9 cellular contexts compared by ENCODE assay signal in genomic region chr16:14072360-14072759, GRCh38. TPM values are rescaled to one million over a fixed set of nuclear protein-coding genes. Genes with fewer than 3 reads are reported as not detected.
DNase-seq lines count a peak whose midpoint lies in the region; ATAC-seq and TF ChIP-seq lines count a peak whose summit lies in the region.
"Had no signal": no experiment of that assay in that cellular context is flagged by ENCODE, and none has a peak within 500 bp of the region (broad histone marks: within the 10 kb centered on the region; RNA-seq: fewer than 3 reads in every experiment).

No MANE protein-coding gene starts in this region.

- ATAC-seq in RWPE2 (ENCODE audit: low read depth) (no peak), HG02623 (IDR thresholded peaks at IDR 0.05; ENCODE audit: unreplicated experiment) (no peak), esophagus mucosa (no peak)

- no peak overlapping the region for H3K9ac ChIP-seq in parathyroid adenoma

- peak overlapping the region; percentile 94 for H3K4me3 ChIP-seq in DOHH2 (ENCODE audit: low read length)
- H3K4me3 ChIP-seq in RWPE2 (ENCODE audit: severe bottlenecking), result peak overlapping the region; percentile 75
- H3K4me3 ChIP-seq in esophagus squamous epithelium, result peak overlapping the region; percentile 79 to 93 (median 91)
- peak overlapping the region; percentile 84 for H3K4me3 ChIP-seq in parathyroid adenoma (ENCODE audit: low read depth, low read length)

- 88 to 92% methylated on average over 6 of the region's 6 CpGs for WGBS in esophagus squamous epithelium, 2 donors

- intact Hi-C loops in esophagus squamous epithelium (cut with DNase I), result no loop called here

- H3K4me1 ChIP-seq in DOHH2 (ENCODE audit: control insufficient read depth, low read length), result peaks cover 19% of the 10 kb centered on the region
- no peaks in the 10 kb centered on the region for H3K4me1 ChIP-seq in RWPE2 (ENCODE audit: insufficient read depth, poor library complexity, severe bottlenecking)
- peaks cover 6 to 53% (median 33%) of the 10 kb centered on the region in 3 donors for H3K4me1 ChIP-seq in esophagus squamous epithelium
- H3K4me1 ChIP-seq in parathyroid adenoma, result peaks cover 8% of the 10 kb centered on the region

- no peaks in the 10 kb centered on the region for H3K9me3 ChIP-seq in DOHH2 (ENCODE audit: control insufficient read depth, insufficient read depth, low read length)
- H3K9me3 ChIP-seq in RWPE2 (ENCODE audit: severe bottlenecking), result no peaks in the 10 kb centered on the region
- no peaks in the 10 kb centered on the region for H3K9me3 ChIP-seq in esophagus squamous epithelium
- no peaks in the 10 kb centered on the region for H3K9me3 ChIP-seq in parathyroid adenoma (ENCODE audit: control insufficient read depth, low read length)

- H3K27me3 ChIP-seq in DOHH2 (ENCODE audit: control insufficient read depth, low read length) (no peaks in the 10 kb centered on the region), RWPE2 (ENCODE audit: insufficient read depth, poor library complexity, severe bottlenecking) (no peaks in the 10 kb centered on the region), esophagus squamous epithelium (no peaks in the 10 kb centered on the region), parathyroid adenoma (ENCODE audit: control insufficient read depth, insufficient read depth, low read length) (no peaks in the 10 kb centered on the region)

- peaks cover 28% of the 10 kb centered on the region for H3K79me2 ChIP-seq in DOHH2 (ENCODE audit: control insufficient read depth, low read length)
- H3K79me2 ChIP-seq in parathyroid adenoma, result peaks cover 7% of the 10 kb centered on the region

- no peak for TF ChIP-seq POLR2A in esophagus squamous epithelium (IDR thresholded peaks at IDR 0.05)

- no peak overlapping the region for H2AFZ ChIP-seq in parathyroid adenoma

- H3K27ac ChIP-seq in DOHH2 (ENCODE audit: low read depth, low read length) (no peak overlapping the region), RWPE2 (ENCODE audit: poor library complexity, severe bottlenecking) (no peak overlapping the region), esophagus squamous epithelium (peak overlapping the region in 3 of 4 donors; percentile 91 to 93 (median 92)), parathyroid adenoma (peak overlapping the region; percentile 89)

- H3K9me2 ChIP-seq in DOHH2 (replicated peaks; ENCODE audit: control insufficient read depth, low read length), result no peaks in the 10 kb centered on the region

- H3K4me2 ChIP-seq in DOHH2 (ENCODE audit: low read length) (peak overlapping the region; percentile 98), parathyroid adenoma (ENCODE audit: low read length) (peak overlapping the region; percentile 84)

- no peaks in the 10 kb centered on the region for H4K20me1 ChIP-seq in DOHH2 (ENCODE audit: control insufficient read depth, insufficient read depth, low read depth, low read length)

- TF ChIP-seq CTCF in DOHH2 (IDR thresholded peaks at IDR 0.05; ENCODE audit: low read depth, low read length, poor library complexity, severe bottlenecking) (no peak), RWPE2 (IDR thresholded peaks at IDR 0.05; ENCODE audit: poor library complexity, severe bottlenecking) (no peak), esophagus squamous epithelium (IDR thresholded peaks at IDR 0.05) (no peak), parathyroid adenoma (IDR thresholded peaks at IDR 0.05) (no peak)

- H3K36me3 ChIP-seq in DOHH2 (ENCODE audit: control insufficient read depth, low read length) (no peaks in the 10 kb centered on the region), RWPE2 (ENCODE audit: low read depth) (peaks cover 5% of the 10 kb centered on the region; the same call in 1 of the 2 replicates), esophagus squamous epithelium (peaks cover 0 to 4% (median 0%) of the 10 kb centered on the region in 3 donors), parathyroid adenoma (ENCODE audit: control insufficient read depth, insufficient read depth, low read length) (no peaks in the 10 kb centered on the region)

- DNase-seq in RWPE2 (ENCODE audit: low spot score) (no peak), esophagus squamous epithelium (lab: John Stamatoyannopoulos, UW) (no peak), foreskin melanocyte (no peak), AG08395 (ENCODE audit: low spot score) (no peak)
- DNase-seq: stimulated activated CD4-positive, alpha-beta T cell treated with anti-CD3 and anti-CD28 coated beads, Interleukin-15, amount 100 ng/mL, for 24 hours had no signal

- 0 out of 2 replicates have a peak, but pooled peaks cover 4% of the 10 kb centered on the region for H3F3A ChIP-seq in DOHH2 (ENCODE audit: control insufficient read depth, insufficient read depth)

RNA-seq across cellular contexts. Expression of gene MRTFB, which starts 1.2 kb away (rescaled TPM):
- 10 to 100 TPM; 17.1 to 77.8 (median 21.9) TPM for total RNA-seq in esophagus squamous epithelium
- total RNA-seq in esophagus mucosa, result 34.6 TPM

Comparison
In these comparisons a context has a peak if more than half of its experiments do, and no peak if none do; other contexts are left out.
1. H3K27ac ChIP-seq: peak in esophagus squamous epithelium (3 of 4) and parathyroid adenoma (single experiment); none in DOHH2 (single experiment) and RWPE2 (single experiment).
2. Peak in every context shown above with its lines, with median percentiles within 50 percentile points of each other: H3K4me3 ChIP-seq.